Comparison of ENCODE assay signal across 8 cellular contexts in genomic region chr18:35050004-35050623, GRCh38. TPM values are rescaled to one million over a fixed set of nuclear protein-coding genes. Genes with fewer than 3 reads are reported as not detected.
DNase-seq lines count a peak whose midpoint lies in the region; ATAC-seq and TF ChIP-seq lines count a peak whose summit lies in the region.

No MANE protein-coding gene starts in this region.

- peak; percentile 50 to 59 for ATAC-seq in naive B cell (ENCODE audit: low read depth in 2 of 2)

- DNase-seq in GM13977 (ENCODE audit: low spot score) (peak; percentile 27), HCEC 1CT (peak; percentile 26), naive B cell (peak; percentile 20), NCI-H2196 (lab: John Stamatoyannopoulos, UW; ENCODE audit: unreplicated experiment) (no peak), DMS153 (lab: John Stamatoyannopoulos, UW) (no peak), NCI-H1105 treated with DMSO at 0.1 percent for 48 hours (lab: John Stamatoyannopoulos, UW) (no peak)
- no peak for DNase-seq in activated T-helper 1 cell treated with anti-CD3 and anti-CD28 coated beads, Interleukin-12 subunit alpha, Interleukin-12 subunit beta, Interleukin-2, Interleukin-4 antibody, amounts not matched to agents 30 ng/mL and 10 ng/mL and 1 ng/mL, durations not matched to agents 14 hours and 24 hours and 36 hours (ENCODE audit: low spot score)
- no peak for DNase-seq in activated CD4-positive, CD25-positive, alpha-beta regulatory T cell treated with anti-CD3 and anti-CD28 coated beads, Interleukin-2, amount 50 U/mL, for 72 hours

- peak overlapping the region; percentile 81 for H3K27ac Mint-ChIP-seq in activated T-helper 1 cell treated with anti-CD3 and anti-CD28 coated beads, Interleukin-12 subunit alpha, Interleukin-12 subunit beta, Interleukin-2, Interleukin-4 antibody, amounts not matched to agents 30 ng/mL and 10 ng/mL and 1 ng/mL, durations not matched to agents 14 hours and 24 hours and 36 hours
- H3K27ac Mint-ChIP-seq in naive B cell, result peak overlapping the region; percentile 92 to 99 (median 98)

- no peak for TF ChIP-seq CTCF in GM13977 (IDR thresholded peaks at IDR 0.05; ENCODE audit: extremely low read depth, insufficient read depth, missing control alignments)

- H3K4me1 Mint-ChIP-seq in activated T-helper 1 cell treated with anti-CD3 and anti-CD28 coated beads, Interleukin-12 subunit alpha, Interleukin-12 subunit beta, Interleukin-2, Interleukin-4 antibody, amounts not matched to agents 30 ng/mL and 10 ng/mL and 1 ng/mL, durations not matched to agents 14 hours and 24 hours and 36 hours (ENCODE audit: low read depth), result peaks cover 69% of the 10 kb centered on the region
- H3K4me1 Mint-ChIP-seq in naive B cell, result peaks cover 69 to 86% (median 86%) of the 10 kb centered on the region in 3 donors

- H3K9me3 Mint-ChIP-seq in activated T-helper 1 cell treated with anti-CD3 and anti-CD28 coated beads, Interleukin-12 subunit alpha, Interleukin-12 subunit beta, Interleukin-2, Interleukin-4 antibody, amounts not matched to agents 30 ng/mL and 10 ng/mL and 1 ng/mL, durations not matched to agents 14 hours and 24 hours and 36 hours, result peaks cover 4% of the 10 kb centered on the region
- peaks cover 0 to 3% (median 0%) of the 10 kb centered on the region in 7 donors for H3K9me3 Mint-ChIP-seq in naive B cell

- H3K4me3 Mint-ChIP-seq in activated T-helper 1 cell treated with anti-CD3 and anti-CD28 coated beads, Interleukin-12 subunit alpha, Interleukin-12 subunit beta, Interleukin-2, Interleukin-4 antibody, amounts not matched to agents 30 ng/mL and 10 ng/mL and 1 ng/mL, durations not matched to agents 14 hours and 24 hours and 36 hours, result peak overlapping the region; percentile 65
- peak overlapping the region; percentile 80 to 89 (median 87) for H3K4me3 Mint-ChIP-seq in naive B cell

- in situ Hi-C loops in GM13977 (cut with MboI; ENCODE audit: low pct_unique_long_range_greater_than_20kb, low sequenced_read_pairs, unreplicated experiment), result no loop called here

- intact Hi-C loops in activated T-helper 1 cell treated with anti-CD3 and anti-CD28 coated beads, Interleukin-12 subunit alpha, Interleukin-12 subunit beta, Interleukin-2, Interleukin-4 antibody, amounts not matched to agents 30 ng/mL and 10 ng/mL and 1 ng/mL, durations not matched to agents 14 hours and 24 hours and 36 hours (cut with micrococcal nuclease), result loop anchor here (1.0 to 2.0 kb wide), 2 partner anchors 8 to 71 kb away; no protein-coding TSS in a partner anchor

- H3K36me3 Mint-ChIP-seq in activated T-helper 1 cell treated with anti-CD3 and anti-CD28 coated beads, Interleukin-12 subunit alpha, Interleukin-12 subunit beta, Interleukin-2, Interleukin-4 antibody, amounts not matched to agents 30 ng/mL and 10 ng/mL and 1 ng/mL, durations not matched to agents 14 hours and 24 hours and 36 hours (ENCODE audit: low read depth), result peaks cover 18% of the 10 kb centered on the region
- H3K36me3 Mint-ChIP-seq in naive B cell, result peaks cover 4 to 6% of the 10 kb centered on the region in 2 donors

- no peaks in the 10 kb centered on the region for H3K27me3 Mint-ChIP-seq in activated T-helper 1 cell treated with anti-CD3 and anti-CD28 coated beads, Interleukin-12 subunit alpha, Interleukin-12 subunit beta, Interleukin-2, Interleukin-4 antibody, amounts not matched to agents 30 ng/mL and 10 ng/mL and 1 ng/mL, durations not matched to agents 14 hours and 24 hours and 36 hours (ENCODE audit: insufficient read depth)
- H3K27me3 Mint-ChIP-seq in naive B cell, result no peaks in the 10 kb centered on the region

RNA-seq across cellular contexts. Expression of gene MAPRE2, which starts 8.9 kb away (rescaled TPM):
- total RNA-seq in activated T-helper 1 cell treated with anti-CD3 and anti-CD28 coated beads, Interleukin-12 subunit alpha, Interleukin-12 subunit beta, Interleukin-2, Interleukin-4 antibody, amounts not matched to agents 30 ng/mL and 10 ng/mL and 1 ng/mL, durations not matched to agents 14 hours and 24 hours and 36 hours, result 50.7 TPM in 2 replicates
- polyA plus RNA-seq in naive B cell (ENCODE audit: low read depth in 6 of 6), result 100 to 1,000 TPM in 5 of 6 donors, 10 to 100 TPM in 1; 99.3 to 132 (median 105) TPM

Comparison
In these comparisons a context has a peak if more than half of its experiments do, and no peak if none do; other contexts are left out.
1. DNase-seq: peak in GM13977 (single experiment), HCEC 1CT (single experiment) and naive B cell (single experiment); none in activated T-helper 1 cell treated with anti-CD3 and anti-CD28 coated beads, Interleukin-12 subunit alpha, Interleukin-12 subunit beta, Interleukin-2, Interleukin-4 antibody, amounts not matched to agents 30 ng/mL and 10 ng/mL and 1 ng/mL, durations not matched to agents 14 hours and 24 hours and 36 hours (single experiment), NCI-H2196 (single experiment), activated CD4-positive, CD25-positive, alpha-beta regulatory T cell treated with anti-CD3 and anti-CD28 coated beads, Interleukin-2, amount 50 U/mL, for 72 hours (single experiment), DMS153 (single experiment) and NCI-H1105 treated with DMSO at 0.1 percent for 48 hours (single experiment).